Comparison of ENCODE assay signal across 10 cellular contexts in genomic region chr1:63917571-63918394, GRCh38.
A peak's percentile ranks its signal among the peaks of the same experiment; 100 is the strongest.
DNase-seq lines count a peak whose midpoint lies in the region; ATAC-seq and TF ChIP-seq lines count a peak whose summit lies in the region.
"Had no signal": no experiment of that assay in that cellular context is flagged by ENCODE, and none has a peak within 500 bp of the region (broad histone marks: within the 10 kb centered on the region; RNA-seq: fewer than 3 reads in every experiment).

No MANE protein-coding gene starts in this region.

- no peaks in the 10 kb centered on the region for H3K9me3 Mint-ChIP-seq in activated naive CD4-positive, alpha-beta T cell treated with anti-CD3 and anti-CD28 coated beads for 36 hours
- H3K9me3 Mint-ChIP-seq in endodermal cell: no peaks in the 10 kb centered on the region

- no peak overlapping the region for H3K27ac Mint-ChIP-seq in activated naive CD4-positive, alpha-beta T cell treated with anti-CD3 and anti-CD28 coated beads for 36 hours
- no peak overlapping the region for H3K27ac Mint-ChIP-seq in endodermal cell

- H3K4me2 ChIP-seq in MM.1S (ENCODE audit: low read depth, low read length): no peak overlapping the region

- CTCF ChIA-PET in activated naive CD4-positive, alpha-beta T cell treated with anti-CD3 and anti-CD28 coated beads for 36 hours (lab: Charles Lee): interaction anchor here (0.6 to 1.5 kb wide), 4 partner anchors 11 to 315 kb away, joined by 3 to 6 read pairs (median 4); no protein-coding TSS in a partner anchor

- no peaks in the 10 kb centered on the region for H3K36me3 ChIP-seq in MM.1S (replicated peaks; ENCODE audit: insufficient read depth, low read length)
- H3K36me3 ChIP-seq in endodermal cell (ENCODE audit: control insufficient read depth, insufficient read depth, low read length): no peaks in the 10 kb centered on the region
- H3K36me3 ChIP-seq: prostate gland had no signal

- H3K27ac ChIP-seq in MM.1S (ENCODE audit: low read length) (no peak overlapping the region), endodermal cell (ENCODE audit: low read depth, low read length) (no peak overlapping the region)
- H3K27ac ChIP-seq: HL-60, prostate gland had no signal

- no peak overlapping the region for H2AFZ ChIP-seq in MM.1S (ENCODE audit: low read length)

- H3K4me1 Mint-ChIP-seq in activated naive CD4-positive, alpha-beta T cell treated with anti-CD3 and anti-CD28 coated beads for 36 hours (ENCODE audit: low read depth): no peaks in the 10 kb centered on the region
- H3K4me1 Mint-ChIP-seq in endodermal cell: peaks cover 63% of the 10 kb centered on the region

- peaks cover 7% of the 10 kb centered on the region; the same call in 1 of the 2 replicates for H3K4me1 ChIP-seq in MM.1S (ENCODE audit: low read length)
- peaks cover 11% of the 10 kb centered on the region for H3K4me1 ChIP-seq in endodermal cell (ENCODE audit: control insufficient read depth, insufficient read depth, low read length)

- TF ChIP-seq CTCF in MM.1S (IDR thresholded peaks at IDR 0.05; ENCODE audit: low read length) (peak; percentile 28), endodermal cell (conservative IDR thresholded peaks at IDR 0.05) (peak; percentile 86)

- H3K27me3 Mint-ChIP-seq in activated naive CD4-positive, alpha-beta T cell treated with anti-CD3 and anti-CD28 coated beads for 36 hours (ENCODE audit: low read depth): no peaks in the 10 kb centered on the region
- no peaks in the 10 kb centered on the region for H3K27me3 Mint-ChIP-seq in endodermal cell (ENCODE audit: insufficient read depth)

- H3K9me3 ChIP-seq in MM.1S (replicated peaks; ENCODE audit: insufficient read depth, low read length): no peaks in the 10 kb centered on the region
- no peaks in the 10 kb centered on the region for H3K9me3 ChIP-seq in endodermal cell (ENCODE audit: control insufficient read depth, low read length)
- H3K9me3 ChIP-seq: prostate gland had no signal

- intact Hi-C loops in activated naive CD4-positive, alpha-beta T cell treated with anti-CD3 and anti-CD28 coated beads for 36 hours (cut with micrococcal nuclease): loop anchor here (5.0 kb wide), 2 partner anchors 145 to 325 kb away; partner anchors contain the start of gene ROR1

- H3K9me2 ChIP-seq in MM.1S (replicated peaks; ENCODE audit: insufficient read depth, low read length): no peaks in the 10 kb centered on the region

- no peaks in the 10 kb centered on the region for H3K36me3 Mint-ChIP-seq in activated naive CD4-positive, alpha-beta T cell treated with anti-CD3 and anti-CD28 coated beads for 36 hours (ENCODE audit: low read depth)
- no peaks in the 10 kb centered on the region for H3K36me3 Mint-ChIP-seq in endodermal cell (ENCODE audit: low read depth)

- no peak overlapping the region for H3K4me3 ChIP-seq in MM.1S (ENCODE audit: low read length)
- no peak overlapping the region for H3K4me3 ChIP-seq in endodermal cell (ENCODE audit: low read length)
- H3K4me3 ChIP-seq: prostate gland had no signal

- DNase-seq in activated naive CD4-positive, alpha-beta T cell treated with anti-CD3 and anti-CD28 coated beads for 36 hours: peak; percentile 42
- no peak for DNase-seq in activated naive CD4-positive, alpha-beta T cell (lab: John Stamatoyannopoulos, UW)
- DNase-seq in MM.1S: peak; percentile 11
- peak; percentile 90 for DNase-seq in endodermal cell
- peak; percentile 43 for DNase-seq in stimulated activated CD8-positive, alpha-beta memory T cell treated with anti-CD3 and anti-CD28 coated beads, Interleukin-4, amount 100 ng/mL, for 48 hours
- DNase-seq in AG08396 (ENCODE audit: low spot score): no peak
- DNase-seq in OCI-M2 (lab: John Stamatoyannopoulos, UW; ENCODE audit: unreplicated experiment): no peak

- H3K9ac ChIP-seq in MM.1S (ENCODE audit: low read length) (no peak overlapping the region), endodermal cell (ENCODE audit: extremely low read depth, low read length, poor library complexity, severe bottlenecking) (no peak overlapping the region)

- H3F3A ChIP-seq in MM.1S (ENCODE audit: insufficient read depth, low read length): no peaks in the 10 kb centered on the region

- no peaks in the 10 kb centered on the region for H3K27me3 ChIP-seq in MM.1S (replicated peaks; ENCODE audit: insufficient read depth, low read length)
- no peaks in the 10 kb centered on the region for H3K27me3 ChIP-seq in endodermal cell (ENCODE audit: control insufficient read depth, insufficient read depth, low read length, poor library complexity, severe bottlenecking)

- no peak overlapping the region for H3K4me3 Mint-ChIP-seq in activated naive CD4-positive, alpha-beta T cell treated with anti-CD3 and anti-CD28 coated beads for 36 hours
- no peak overlapping the region for H3K4me3 Mint-ChIP-seq in endodermal cell

- H4K20me1 ChIP-seq in MM.1S (ENCODE audit: insufficient read depth, low read length): no peaks in the 10 kb centered on the region

- H3K79me2 ChIP-seq in MM.1S (ENCODE audit: low read length): no peaks in the 10 kb centered on the region

- WGBS in endodermal cell (ENCODE audit: insufficient coverage in 1 of 2, insufficient read length in 1 of 2), 2 experiments: 89 to 90% methylated on average over 10 to 12 of the region's 12 CpGs

- ATAC-seq in HG03196 (IDR thresholded peaks at IDR 0.05; ENCODE audit: unreplicated experiment): no peak

Comparison
In these comparisons a context has a peak if more than half of its experiments do, and no peak if none do; other contexts are left out.
1. DNase-seq: peak in activated naive CD4-positive, alpha-beta T cell treated with anti-CD3 and anti-CD28 coated beads for 36 hours (single experiment), MM.1S (single experiment), endodermal cell (single experiment) and stimulated activated CD8-positive, alpha-beta memory T cell treated with anti-CD3 and anti-CD28 coated beads, Interleukin-4, amount 100 ng/mL, for 48 hours (single experiment); none in activated naive CD4-positive, alpha-beta T cell (0 of 4), AG08396 (single experiment) and OCI-M2 (single experiment).